24 cellular contexts compared by ENCODE assay signal in genomic region chr4:184352891-184353290, GRCh38.
"Had no signal": no experiment of that assay in that cellular context is flagged by ENCODE, and none has a peak within 500 bp of the region (broad histone marks: within the 10 kb centered on the region; RNA-seq: fewer than 3 reads in every experiment).

No MANE protein-coding gene starts in this region.

- H3K9me3 Mint-ChIP-seq: activated T-cell treated with anti-CD3 and anti-CD28 coated beads, Interleukin-2, amount 50 U/mL, for 24 hours; activated T-helper 1 cell treated with anti-CD3 and anti-CD28 coated beads, Interleukin-12 subunit alpha, Interleukin-12 subunit beta, Interleukin-2, Interleukin-4 antibody, amounts not matched to agents 30 ng/mL and 10 ng/mL and 1 ng/mL, durations not matched to agents 14 hours and 24 hours and 36 hours; central memory CD8-positive, alpha-beta T cell had no signal

- H3K36me3 Mint-ChIP-seq: activated CD8-positive, alpha-beta memory T cell treated with anti-CD3 and anti-CD28 coated beads, Interleukin-2, amount 10 ng/mL, durations not matched to agents 7 days and 5 days; brain had no signal

- H3K27ac Mint-ChIP-seq: activated B cell treated with CpG ODN at 0.5 μM for 24 hours; activated CD4-positive, alpha-beta T cell treated with anti-CD3 and anti-CD28 coated beads, Interleukin-2, amount 10 ng/mL, durations not matched to agents 24 days and 14 days; activated CD8-positive, alpha-beta memory T cell treated with anti-CD3 and anti-CD28 coated beads, Interleukin-2, amount 10 ng/mL, durations not matched to agents 7 days and 5 days; activated naive CD8-positive, alpha-beta T cell; activated T-cell treated with anti-CD3 and anti-CD28 coated beads, Interleukin-2, amount 50 U/mL, for 24 hours; brain had no signal

- H3K27me3 Mint-ChIP-seq: activated B cell treated with CpG ODN at 0.5 μM for 24 hours; activated CD4-positive, alpha-beta T cell treated with anti-CD3 and anti-CD28 coated beads, Interleukin-2, amount 10 ng/mL, durations not matched to agents 24 days and 14 days; activated CD8-positive, alpha-beta memory T cell treated with anti-CD3 and anti-CD28 coated beads, Interleukin-2, amount 10 ng/mL, durations not matched to agents 7 days and 5 days; activated naive CD8-positive, alpha-beta T cell; activated T-cell treated with anti-CD3 and anti-CD28 coated beads, Interleukin-2, amount 50 U/mL, for 24 hours; central memory CD8-positive, alpha-beta T cell had no signal

- DNase-seq: activated B cell treated with CpG ODN at 0.5 μM for 24 hours; activated CD4-positive, alpha-beta T cell treated with anti-CD3 and anti-CD28 coated beads for 1 hour; activated CD4-positive, alpha-beta T cell treated with anti-CD3 and anti-CD28 coated beads, Interleukin-2, amount 10 ng/mL, durations not matched to agents 24 days and 14 days; activated CD4-positive, alpha-beta T cell treated with anti-CD3 and anti-CD28 coated beads, Interleukin-2, amount 50 U/mL, for 48 hours; activated CD8-positive, alpha-beta memory T cell treated with anti-CD3 and anti-CD28 coated beads, Interleukin-2, amount 10 ng/mL, durations not matched to agents 7 days and 5 days; activated effector memory CD4-positive, alpha-beta T cell treated with Interleukin-2 at 50 U/mL for 16 hours; activated naive CD4-positive, alpha-beta T cell; activated T-cell treated with anti-CD3 and anti-CD28 coated beads, Interleukin-2, amount 50 U/mL, for 24 hours; amygdala; NCI-H1105; NCI-H1436 treated with DMSO at 0.1 percent for 48 hours; NCI-H187; NCI-H2081; NCI-H510A treated with DMSO at 0.1 percent for 48 hours; NCI-H69; NK-92 treated with Interleukin-12 subunit alpha and Interleukin-12 subunit beta, amount 100 ng/mL, for 24 hours; PC-3; SIG-M5; T-helper 2 cell; T1000 had no signal

- H3K4me3 Mint-ChIP-seq: activated B cell treated with CpG ODN at 0.5 μM for 24 hours; activated CD4-positive, alpha-beta T cell treated with anti-CD3 and anti-CD28 coated beads, Interleukin-2, amount 10 ng/mL, durations not matched to agents 24 days and 14 days; activated CD8-positive, alpha-beta memory T cell treated with anti-CD3 and anti-CD28 coated beads, Interleukin-2, amount 10 ng/mL, durations not matched to agents 7 days and 5 days; activated naive CD8-positive, alpha-beta T cell; activated T-cell treated with anti-CD3 and anti-CD28 coated beads, Interleukin-2, amount 50 U/mL, for 24 hours; activated T-helper 1 cell treated with anti-CD3 and anti-CD28 coated beads, Interleukin-12 subunit alpha, Interleukin-12 subunit beta, Interleukin-2, Interleukin-4 antibody, amounts not matched to agents 30 ng/mL and 10 ng/mL and 1 ng/mL, durations not matched to agents 14 hours and 24 hours and 36 hours; brain; central memory CD8-positive, alpha-beta T cell had no signal

- ATAC-seq: activated CD8-positive, alpha-beta memory T cell treated with anti-CD3 and anti-CD28 coated beads, Interleukin-2, amount 10 ng/mL, durations not matched to agents 7 days and 5 days; PC-3 had no signal
